10 cellular contexts compared by ENCODE assay signal in the genomic region with DNA sequence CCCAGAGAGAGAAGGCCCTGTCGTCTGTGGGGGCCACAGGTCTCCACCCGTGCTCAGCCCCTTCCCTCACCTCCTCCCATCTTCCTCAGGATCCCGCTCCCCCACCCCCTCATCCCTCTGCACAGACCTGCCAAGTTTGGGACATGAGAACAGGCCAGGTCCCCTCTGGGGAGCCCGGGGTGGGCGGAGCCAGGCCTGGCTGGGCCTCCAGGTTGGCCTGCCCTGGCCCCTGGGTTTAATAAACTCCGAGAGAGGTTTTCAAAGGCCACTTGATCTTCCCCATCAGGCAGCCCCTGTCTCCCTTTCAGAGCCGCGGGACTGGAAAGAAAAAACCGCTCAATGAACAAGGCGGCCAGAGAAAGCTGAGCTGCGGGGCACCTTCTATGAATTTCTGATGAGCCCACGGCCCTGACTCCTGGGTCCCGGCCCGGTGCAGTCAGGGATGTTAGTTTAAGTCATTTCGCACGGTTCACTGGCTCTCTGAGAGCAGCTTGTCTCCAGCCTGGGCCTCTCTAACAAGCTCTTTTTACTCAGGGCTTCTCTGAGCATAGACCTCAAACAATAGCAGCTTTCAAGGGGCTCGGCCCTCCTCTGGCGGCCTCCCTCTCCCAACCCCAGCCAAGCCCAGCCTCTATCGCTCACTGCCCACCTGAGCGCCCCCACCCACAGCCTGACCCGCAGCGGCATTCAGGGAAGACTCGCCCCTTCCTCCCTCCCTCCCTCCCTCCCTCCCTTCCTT.
DNase-seq lines count a peak whose midpoint lies in the region; ATAC-seq and TF ChIP-seq lines count a peak whose summit lies in the region.
"Had no signal": no experiment of that assay in that cellular context is flagged by ENCODE, and none has a peak within 500 bp of the region (broad histone marks: within the 10 kb centered on the region; RNA-seq: fewer than 3 reads in every experiment).

No MANE protein-coding gene starts in this region.

- H3K4me3 ChIP-seq in epithelial cell of proximal tubule (ENCODE audit: low read depth, low read length): peak overlapping the region; percentile 37

- H3K27me3 Mint-ChIP-seq in progenitor cell of endocrine pancreas: no peaks in the 10 kb centered on the region

- no peaks in the 10 kb centered on the region for H3K36me3 Mint-ChIP-seq in progenitor cell of endocrine pancreas (ENCODE audit: insufficient read depth)
- H3K36me3 Mint-ChIP-seq: activated naive CD4-positive, alpha-beta T cell treated with anti-CD3 and anti-CD28 coated beads, Interleukin-2, amount 50 U/mL, for 24 hours had no signal

- H3K4me1 Mint-ChIP-seq in progenitor cell of endocrine pancreas (ENCODE audit: low read depth): peaks cover 27% of the 10 kb centered on the region
- H3K4me1 Mint-ChIP-seq: activated naive CD4-positive, alpha-beta T cell treated with anti-CD3 and anti-CD28 coated beads, Interleukin-2, amount 50 U/mL, for 24 hours had no signal

- TF ChIP-seq CTCF in epithelial cell of proximal tubule (conservative IDR thresholded peaks at IDR 0.05; ENCODE audit: low read depth, low read length) (no peak), progenitor cell of endocrine pancreas (IDR thresholded peaks at IDR 0.05; ENCODE audit: unreplicated experiment) (no peak)

- H3K27ac Mint-ChIP-seq in progenitor cell of endocrine pancreas: peak overlapping the region; percentile 92
- H3K27ac Mint-ChIP-seq: activated naive CD4-positive, alpha-beta T cell treated with anti-CD3 and anti-CD28 coated beads, Interleukin-2, amount 50 U/mL, for 24 hours had no signal

- H3K9me3 Mint-ChIP-seq in progenitor cell of endocrine pancreas (ENCODE audit: low read depth): no peaks in the 10 kb centered on the region
- H3K9me3 Mint-ChIP-seq: activated naive CD4-positive, alpha-beta T cell treated with anti-CD3 and anti-CD28 coated beads, Interleukin-2, amount 50 U/mL, for 24 hours had no signal

- peak overlapping the region; percentile 21 for H3K4me3 Mint-ChIP-seq in progenitor cell of endocrine pancreas (ENCODE audit: low read depth)
- H3K4me3 Mint-ChIP-seq: activated naive CD4-positive, alpha-beta T cell treated with anti-CD3 and anti-CD28 coated beads, Interleukin-2, amount 50 U/mL, for 24 hours had no signal

- ATAC-seq in HG02642 (IDR thresholded peaks at IDR 0.05; ENCODE audit: poor library complexity, unreplicated experiment): no peak
- no peak for ATAC-seq in HG03457 (IDR thresholded peaks at IDR 0.05; ENCODE audit: unreplicated experiment)
- ATAC-seq: esophagus mucosa had no signal

- DNase-seq in NCI-H1417 (lab: John Stamatoyannopoulos, UW) (peak; percentile 74 to 98 (median 91)), NCI-H1417 treated with DMSO at 0.1 percent for 48 hours (lab: John Stamatoyannopoulos, UW) (no peak), NCI-H2227 (lab: John Stamatoyannopoulos, UW; ENCODE audit: unreplicated experiment) (peak; percentile 40), epithelial cell of proximal tubule (ENCODE audit: low read depth) (no peak), progenitor cell of endocrine pancreas (ENCODE audit: low spot score, unreplicated experiment) (no peak), mucosa of gallbladder (ENCODE audit: low spot score) (no peak)

Comparison
In these comparisons a context has a peak if more than half of its experiments do, and no peak if none do; other contexts are left out.
1. DNase-seq: peak in NCI-H1417 (3 of 3) and NCI-H2227 (single experiment); none in NCI-H1417 treated with DMSO at 0.1 percent for 48 hours (single experiment), epithelial cell of proximal tubule (single experiment), progenitor cell of endocrine pancreas (single experiment) and mucosa of gallbladder (single experiment).